19 cellular contexts compared by ENCODE assay signal in genomic region chr22:46507451-46508390, GRCh38.
"Had no signal": no experiment of that assay in that cellular context is flagged by ENCODE, and none has a peak within 500 bp of the region (broad histone marks: within the 10 kb centered on the region; RNA-seq: fewer than 3 reads in every experiment).

No MANE protein-coding gene starts in this region.

- H3K36me3 ChIP-seq: cardiac muscle cell, left ventricle myocardium inferior, right atrium auricular region, transverse colon, WERI-Rb-1 had no signal

- H3K27me3 Mint-ChIP-seq: activated CD4-positive, alpha-beta T cell treated with anti-CD3 and anti-CD28 coated beads for 36 hours had no signal

- H3K4me3 Mint-ChIP-seq: activated CD4-positive, alpha-beta memory T cell treated with anti-CD3 and anti-CD28 coated beads, Interleukin-2, amount 10 ng/mL, durations not matched to agents 7 days and 5 days; activated CD4-positive, alpha-beta T cell treated with anti-CD3 and anti-CD28 coated beads for 36 hours; activated T-cell treated with anti-CD3 and anti-CD28 coated beads, Interleukin-2, amount 50 U/mL, for 24 hours; naive thymus-derived CD8-positive, alpha-beta T cell; T-helper 1 cell treated with Interleukin-12 subunit alpha and Interleukin-12 subunit beta and Interleukin-4 antibody, amounts not matched to agents 30 μg/mL and 1 μg/mL, for 36 hours had no signal

- FAIRE-seq: keratinocyte, small intestine had no signal

- H3K4me3 ChIP-seq: cardiac muscle cell, esophagus squamous epithelium, left ventricle myocardium inferior, right atrium auricular region, transverse colon had no signal

- H3K27me3 ChIP-seq: cardiac muscle cell, right atrium auricular region, transverse colon had no signal

- H3K4me1 Mint-ChIP-seq: activated CD4-positive, alpha-beta memory T cell treated with anti-CD3 and anti-CD28 coated beads, Interleukin-2, amount 10 ng/mL, durations not matched to agents 7 days and 5 days; activated CD4-positive, alpha-beta T cell treated with anti-CD3 and anti-CD28 coated beads for 36 hours had no signal

- H3K27ac ChIP-seq: esophagus squamous epithelium, left ventricle myocardium inferior, right atrium auricular region, transverse colon, WERI-Rb-1 had no signal

- DNase-seq: activated CD4-positive, alpha-beta memory T cell treated with anti-CD3 and anti-CD28 coated beads, Interleukin-2, amount 10 ng/mL, durations not matched to agents 7 days and 5 days; activated CD4-positive, alpha-beta T cell treated with anti-CD3 and anti-CD28 coated beads for 36 hours; activated effector memory CD4-positive, alpha-beta T cell treated with Interleukin-2 at 50 U/mL for 16 hours; activated naive CD4-positive, alpha-beta T cell treated with anti-CD3 and anti-CD28 coated beads, Interleukin-2, amount 50 U/mL, for 16 hours; activated T-cell treated with anti-CD3 and anti-CD28 coated beads, Interleukin-2, amount 50 U/mL, for 24 hours; esophagus squamous epithelium; hippocampal formation; left ventricle myocardium inferior; naive thymus-derived CD8-positive, alpha-beta T cell; small intestine; stimulated activated CD4-positive, alpha-beta T cell treated with anti-CD3 and anti-CD28 coated beads, Interleukin-4, amount 100 ng/mL, for 24 hours; stimulated activated naive CD8-positive, alpha-beta T cell treated with anti-CD3 and anti-CD28 coated beads, Interleukin-15, Interleukin-2, amounts not matched to agents 100 U/mL and 50 U/mL, for 24 hours; transverse colon; WERI-Rb-1 had no signal

- H3K27ac Mint-ChIP-seq: activated CD4-positive, alpha-beta memory T cell treated with anti-CD3 and anti-CD28 coated beads, Interleukin-2, amount 10 ng/mL, durations not matched to agents 7 days and 5 days; activated CD4-positive, alpha-beta T cell treated with anti-CD3 and anti-CD28 coated beads for 36 hours; activated T-cell treated with anti-CD3 and anti-CD28 coated beads, Interleukin-2, amount 50 U/mL, for 24 hours; memory B cell; naive thymus-derived CD8-positive, alpha-beta T cell; T-helper 1 cell treated with Interleukin-12 subunit alpha and Interleukin-12 subunit beta and Interleukin-4 antibody, amounts not matched to agents 30 μg/mL and 1 μg/mL, for 36 hours had no signal

- H3K36me3 Mint-ChIP-seq: memory B cell; naive thymus-derived CD8-positive, alpha-beta T cell had no signal

- H3K4me1 ChIP-seq: left ventricle myocardium inferior, right atrium auricular region, transverse colon had no signal

- H3K9me3 ChIP-seq: esophagus squamous epithelium, left ventricle myocardium inferior, right atrium auricular region, transverse colon had no signal

- H3K9me3 Mint-ChIP-seq: activated CD4-positive, alpha-beta memory T cell treated with anti-CD3 and anti-CD28 coated beads, Interleukin-2, amount 10 ng/mL, durations not matched to agents 7 days and 5 days; activated T-cell treated with anti-CD3 and anti-CD28 coated beads, Interleukin-2, amount 50 U/mL, for 24 hours; memory B cell; naive thymus-derived CD8-positive, alpha-beta T cell; T-helper 1 cell treated with Interleukin-12 subunit alpha and Interleukin-12 subunit beta and Interleukin-4 antibody, amounts not matched to agents 30 μg/mL and 1 μg/mL, for 36 hours had no signal
